In the genomic region with DNA sequence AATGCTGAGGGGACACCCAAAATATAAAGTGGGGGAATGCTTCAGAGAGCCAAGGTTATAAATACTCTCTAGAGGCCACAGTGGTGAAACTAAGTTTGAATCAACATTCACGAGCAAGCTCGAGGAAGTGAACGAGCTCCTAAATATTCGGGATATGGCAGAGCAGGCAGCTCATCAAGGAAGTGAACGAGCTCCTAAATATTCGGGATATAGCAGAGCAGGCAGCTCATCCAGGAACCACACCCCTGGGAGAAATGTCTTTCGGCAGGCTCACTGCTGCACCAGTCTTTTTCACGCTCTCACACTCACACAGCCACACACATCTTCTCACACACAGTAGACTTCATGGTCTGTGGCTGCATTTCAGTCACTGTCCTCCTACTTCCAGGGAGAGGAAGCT, we compare ENCODE assay signal across 1 cellular context.
TF ChIP-seq lines count a peak whose summit lies in the region.

No MANE protein-coding gene starts in this region.

TF ChIP-seq in IMR-90, 13 proteins besides CTCF, POLR2A, EP300 and RAD21:
- TF ChIP-seq RCOR1 (IDR thresholded peaks at IDR 0.05; ENCODE audit: insufficient replicate concordance, low read length): no peak
- no peak for TF ChIP-seq RFX5 (IDR thresholded peaks at IDR 0.05; ENCODE audit: low read depth, low read length)
- TF ChIP-seq BHLHE40 (IDR thresholded peaks at IDR 0.05; ENCODE audit: low read depth, low read length): no peak
- no peak for TF ChIP-seq MAZ (IDR thresholded peaks at IDR 0.05; ENCODE audit: borderline replicate concordance, low read depth, low read length)
- TF ChIP-seq USF2 (IDR thresholded peaks at IDR 0.05; ENCODE audit: low read depth, low read length): no peak
- no peak for TF ChIP-seq CEBPB (IDR thresholded peaks at IDR 0.05; ENCODE audit: low read depth, low read length)
- no peak for TF ChIP-seq FOS (IDR thresholded peaks at IDR 0.05; ENCODE audit: low read depth, low read length)
- TF ChIP-seq SMC3 (IDR thresholded peaks at IDR 0.05; ENCODE audit: low read depth, low read length): no peak
- TF ChIP-seq CHD1 (IDR thresholded peaks at IDR 0.05; ENCODE audit: low read depth, low read length): no peak
- no peak for TF ChIP-seq NFE2L2 (IDR thresholded peaks at IDR 0.05; ENCODE audit: low read depth, low read length)
- no peak for TF ChIP-seq ELK1 (IDR thresholded peaks at IDR 0.05; ENCODE audit: borderline replicate concordance, low read depth, low read length)
- TF ChIP-seq MXI1 (IDR thresholded peaks at IDR 0.05; ENCODE audit: borderline replicate concordance, low read depth, low read length): no peak
- TF ChIP-seq MAFK (IDR thresholded peaks at IDR 0.05; ENCODE audit: low read depth, low read length): no peak
